ENCODE assay signal across 1 cellular context in the genomic region with DNA sequence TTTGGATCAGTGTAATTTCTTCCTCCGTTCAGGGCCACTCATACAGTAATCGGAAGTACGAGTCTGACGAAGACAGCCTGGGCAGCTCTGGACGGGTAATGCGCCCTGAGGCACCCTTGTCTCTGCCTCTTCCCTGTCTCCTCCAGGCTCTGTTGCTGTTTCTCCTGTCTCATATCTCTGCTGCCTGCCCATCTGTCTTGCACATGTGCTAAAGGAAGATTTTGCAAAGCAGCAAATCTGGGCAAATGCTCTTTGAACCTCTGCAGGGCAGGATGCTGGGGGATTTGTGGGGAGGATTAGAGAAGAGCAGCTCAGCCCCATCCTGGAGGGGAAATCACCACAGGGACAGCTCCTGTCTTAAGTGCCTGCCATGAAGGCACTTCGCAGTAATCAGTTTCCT.
TF ChIP-seq lines count a peak whose summit lies in the region.

No MANE protein-coding gene starts in this region.

TF ChIP-seq in SK-N-SH treated with all-trans-retinoic acid at 6 μM for 48 hours, 23 proteins besides CTCF, POLR2A, EP300 and RAD21 (continued from another document):
- TF ChIP-seq, protein P1, sequence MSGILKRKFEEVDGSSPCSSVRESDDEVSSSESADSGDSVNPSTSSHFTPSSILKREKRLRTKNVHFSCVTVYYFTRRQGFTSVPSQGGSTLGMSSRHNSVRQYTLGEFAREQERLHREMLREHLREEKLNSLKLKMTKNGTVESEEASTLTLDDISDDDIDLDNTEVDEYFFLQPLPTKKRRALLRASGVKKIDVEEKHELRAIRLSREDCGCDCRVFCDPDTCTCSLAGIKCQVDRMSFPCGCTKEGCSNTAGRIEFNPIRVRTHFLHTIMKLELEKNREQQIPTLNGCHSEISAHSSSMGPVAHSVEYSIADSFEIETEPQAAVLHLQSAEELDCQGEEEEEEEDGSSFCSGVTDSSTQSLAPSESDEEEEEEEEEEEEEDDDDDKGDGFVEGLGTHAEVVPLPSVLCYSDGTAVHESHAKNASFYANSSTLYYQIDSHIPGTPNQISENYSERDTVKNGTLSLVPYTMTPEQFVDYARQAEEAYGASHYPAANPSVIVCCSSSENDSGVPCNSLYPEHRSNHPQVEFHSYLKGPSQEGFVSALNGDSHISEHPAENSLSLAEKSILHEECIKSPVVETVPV (CRISPR knock-in tag; IDR thresholded peaks at IDR 0.05), result no peak
- no peak for TF ChIP-seq RARB (CRISPR knock-in tag; IDR thresholded peaks at IDR 0.05)
